Comparison of ENCODE assay signal across 22 cellular contexts in genomic region chr16:23342083-23342640, GRCh38. TPM values are rescaled to one million over a fixed set of nuclear protein-coding genes. Genes with fewer than 3 reads are reported as not detected.
"Had no signal": no experiment of that assay in that cellular context is flagged by ENCODE, and none has a peak within 500 bp of the region (broad histone marks: within the 10 kb centered on the region; RNA-seq: fewer than 3 reads in every experiment).

No MANE protein-coding gene starts in this region.

- H3K9me3 ChIP-seq: body of pancreas, thyroid gland had no signal

- H3K36me3 ChIP-seq: thyroid gland had no signal

- H3K4me3 ChIP-seq: body of pancreas, thyroid gland had no signal

- H3K27me3 ChIP-seq: body of pancreas, thyroid gland had no signal

- H3K4me1 ChIP-seq: body of pancreas, foreskin keratinocyte, thyroid gland had no signal

- H3K27ac ChIP-seq: body of pancreas, foreskin keratinocyte, thyroid gland had no signal

- DNase-seq: activated CD4-positive, alpha-beta T cell treated with anti-CD3 and anti-CD28 coated beads, Interleukin-2, amount 50 U/mL, for 1 hour; activated CD4-positive, CD25-positive, alpha-beta regulatory T cell treated with anti-CD3 and anti-CD28 coated beads, Interleukin-2, amount 50 U/mL, for 72 hours; activated CD8-positive, alpha-beta memory T cell treated with anti-CD3 and anti-CD28 coated beads, Interleukin-2, amount 50 U/mL, for 4 hours; activated naive CD4-positive, alpha-beta T cell treated with anti-CD3 and anti-CD28 coated beads for 36 hours; activated T-cell treated with anti-CD3 and anti-CD28 coated beads, Interleukin-2, amount 50 U/mL, for 4 hours; body of pancreas; caudate nucleus; endodermal cell; foreskin keratinocyte; glutamatergic neuron; hippocampal formation; midbrain; nephron progenitor cell; nucleus accumbens; retina; stimulated activated CD4-positive, alpha-beta T cell treated with anti-CD3 and anti-CD28 coated beads, Interleukin-2, amount 100 ng/mL, for 24 hours; stimulated activated naive CD4-positive, alpha-beta T cell treated with Interleukin-2 at 50 U/mL for 16 hours; T1000; thyroid gland had no signal

- ATAC-seq: activated T-cell treated with anti-CD3 and anti-CD28 coated beads, Interleukin-2, amount 50 U/mL, for 4 hours; body of pancreas; foreskin keratinocyte had no signal

RNA-seq across cellular contexts. Expression of gene SCNN1B, which starts 40.1 kb away (rescaled TPM):
- total RNA-seq: activated naive CD4-positive, alpha-beta T cell treated with anti-CD3 and anti-CD28 coated beads for 36 hours; activated T-cell treated with anti-CD3 and anti-CD28 coated beads, Interleukin-2, amount 50 U/mL, for 4 hours; endodermal cell; fibroblast of lung; myocyte; skeletal muscle tissue had no signal
- polyA plus RNA-seq: fibroblast of lung had no signal
